In genomic region chr12:132547207-132547740, GRCh38 we compare ENCODE assay signal across 25 cellular contexts.
"Had no signal": no experiment of that assay in that cellular context is flagged by ENCODE, and none has a peak within 500 bp of the region (broad histone marks: within the 10 kb centered on the region; RNA-seq: fewer than 3 reads in every experiment).

No MANE protein-coding gene starts in this region.

- H3K27ac Mint-ChIP-seq: immature natural killer cell; memory B cell; naive thymus-derived CD4-positive, alpha-beta T cell; natural killer cell treated with Interleukin-12 subunit alpha and Interleukin-12 subunit beta and Interleukin-15 and Interleukin-18, amount 100 ng/mL, for 72 hours; stimulated activated effector memory CD8-positive, alpha-beta T cell treated with anti-CD3 and anti-CD28 coated beads, Interleukin-12 subunit alpha, Interleukin-12 subunit beta, amount 100 ng/mL, for 72 hours; stimulated activated naive CD8-positive, alpha-beta T cell treated with anti-CD3 and anti-CD28 coated beads, Interleukin-15, Interleukin-2, amounts not matched to agents 100 ng/mL and 50 ng/mL, for 24 hours had no signal

- H3K4me3 ChIP-seq: left ventricle myocardium inferior, mucosa of descending colon, psoas muscle, sigmoid colon, spleen, suprapubic skin, thoracic aorta, tibial artery, upper lobe of right lung had no signal

- H3K36me3 Mint-ChIP-seq: natural killer cell treated with Interleukin-12 subunit alpha and Interleukin-12 subunit beta and Interleukin-15 and Interleukin-18, amount 100 ng/mL, for 72 hours had no signal

- H3K27ac ChIP-seq: left ventricle myocardium inferior, parathyroid adenoma, psoas muscle, sigmoid colon, spleen, suprapubic skin, thoracic aorta, tibial artery, upper lobe of right lung had no signal

- H3K9ac ChIP-seq: parathyroid adenoma had no signal

- H3K4me3 Mint-ChIP-seq: immature natural killer cell; memory B cell; naive thymus-derived CD4-positive, alpha-beta T cell; natural killer cell treated with Interleukin-12 subunit alpha and Interleukin-12 subunit beta and Interleukin-15 and Interleukin-18, amount 100 ng/mL, for 72 hours; stimulated activated effector memory CD8-positive, alpha-beta T cell treated with anti-CD3 and anti-CD28 coated beads, Interleukin-12 subunit alpha, Interleukin-12 subunit beta, amount 100 ng/mL, for 72 hours; stimulated activated naive CD8-positive, alpha-beta T cell treated with anti-CD3 and anti-CD28 coated beads, Interleukin-15, Interleukin-2, amounts not matched to agents 100 ng/mL and 50 ng/mL, for 24 hours had no signal

- H3K27me3 Mint-ChIP-seq: memory B cell; naive thymus-derived CD4-positive, alpha-beta T cell; natural killer cell treated with Interleukin-12 subunit alpha and Interleukin-12 subunit beta and Interleukin-15 and Interleukin-18, amount 100 ng/mL, for 72 hours; stimulated activated naive CD8-positive, alpha-beta T cell treated with anti-CD3 and anti-CD28 coated beads, Interleukin-15, Interleukin-2, amounts not matched to agents 100 ng/mL and 50 ng/mL, for 24 hours had no signal

- H3K4me1 ChIP-seq: left ventricle myocardium inferior, parathyroid adenoma, psoas muscle, sigmoid colon, suprapubic skin, tibial artery, upper lobe of right lung had no signal

- H3K27me3 ChIP-seq: sigmoid colon, spleen, suprapubic skin, tibial artery, upper lobe of right lung had no signal

- DNase-seq: hypothalamus; immature natural killer cell; kidney; left colon; left ventricle myocardium inferior; midbrain; mucosa of descending colon; naive thymus-derived CD4-positive, alpha-beta T cell; nucleus accumbens; psoas muscle; sigmoid colon; small intestine; spleen; stimulated activated CD4-positive, alpha-beta T cell treated with anti-CD3 and anti-CD28 coated beads, Interleukin-4, amount 100 ng/mL, for 24 hours; stimulated activated naive CD4-positive, alpha-beta T cell; tibial artery; trophoblast cell; upper lobe of right lung had no signal

- ATAC-seq: left colon; mucosa of descending colon; naive thymus-derived CD4-positive, alpha-beta T cell; natural killer cell treated with Interleukin-12 subunit alpha and Interleukin-12 subunit beta and Interleukin-15 and Interleukin-18, amount 100 ng/mL, for 72 hours; psoas muscle; stimulated activated effector memory CD8-positive, alpha-beta T cell treated with anti-CD3 and anti-CD28 coated beads, Interleukin-12 subunit alpha, Interleukin-12 subunit beta, amount 100 ng/mL, for 72 hours; upper lobe of right lung had no signal

- H3K9me3 ChIP-seq: left ventricle myocardium inferior, mucosa of descending colon, psoas muscle, sigmoid colon, spleen, suprapubic skin, thoracic aorta, tibial artery, upper lobe of right lung had no signal
